Comparison of ENCODE assay signal across 1 cellular context in the genomic region with DNA sequence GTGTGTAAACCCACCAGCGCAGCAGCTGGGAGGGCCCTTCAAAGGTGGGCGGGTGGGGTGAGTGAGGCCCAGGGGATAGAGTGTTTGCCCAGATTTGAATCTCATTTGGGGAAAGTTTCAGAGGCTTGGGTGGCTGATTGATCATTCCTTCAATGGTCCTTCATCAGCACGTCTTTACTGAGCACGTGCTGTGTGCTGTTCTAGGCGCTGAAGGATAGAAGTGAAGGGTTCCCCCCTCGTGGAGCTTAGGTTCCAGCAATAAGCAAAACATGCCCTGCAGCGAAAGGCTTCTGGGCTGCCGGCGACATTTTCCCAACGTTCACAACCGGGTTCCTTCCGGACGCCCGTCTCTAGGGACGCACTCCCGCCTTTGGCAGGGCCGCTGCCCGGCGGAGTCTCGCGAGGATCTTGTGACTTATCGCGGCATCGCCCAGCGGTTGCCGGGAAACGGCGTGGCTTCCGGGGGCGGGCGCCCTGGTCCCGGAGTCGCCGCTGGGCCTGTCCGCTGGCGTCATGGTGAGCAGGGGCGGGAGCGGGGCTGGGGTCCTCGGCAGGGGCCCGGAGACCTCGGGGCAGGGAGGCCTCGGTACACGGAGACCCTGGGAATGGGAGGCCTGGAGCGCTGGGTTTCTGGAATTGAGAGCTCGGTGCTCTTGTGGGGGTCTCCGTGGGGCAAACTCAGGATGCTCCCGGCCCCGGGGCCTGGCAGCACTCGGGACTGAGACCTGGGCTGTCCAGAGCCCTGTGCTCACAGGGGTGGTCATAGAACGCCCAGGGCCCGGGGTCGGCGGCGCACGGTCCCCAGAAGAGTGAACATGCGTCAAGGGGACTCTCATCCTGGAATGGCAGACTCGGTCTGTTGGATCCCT.
A peak's percentile ranks its signal among the peaks of the same experiment; 100 is the strongest.
TF ChIP-seq lines count a peak whose summit lies in the region.

No MANE protein-coding gene starts in this region.

TF ChIP-seq in HepG2, 621 proteins besides CTCF, POLR2A, EP300 and RAD21 (continued from another document and continues in another):
- TF ChIP-seq ATF6 (CRISPR knock-in tag; conservative IDR thresholded peaks at IDR 0.05) = 0 out of 2 replicates have a peak, but pooled peaks have one; percentile 49
- peak; percentile 86; the same call in 1 of the 2 replicates for TF ChIP-seq SNAPC5 (CRISPR knock-in tag; IDR thresholded peaks at IDR 0.05; ENCODE audit: borderline replicate concordance)
- TF ChIP-seq MAF1 (CRISPR knock-in tag; IDR thresholded peaks at IDR 0.05; ENCODE audit: borderline replicate concordance) = 0 out of 2 replicates have a peak, but pooled peaks have one; percentile 57
- TF ChIP-seq TEF (CRISPR knock-in tag; IDR thresholded peaks at IDR 0.05) = 0 out of 2 replicates have a peak, but pooled peaks have one; percentile 15
- peak; percentile 38; the same call in 1 of the 2 replicates for TF ChIP-seq BORCS8-MEF2B (CRISPR knock-in tag; IDR thresholded peaks at IDR 0.05)
- TF ChIP-seq, protein P1, sequence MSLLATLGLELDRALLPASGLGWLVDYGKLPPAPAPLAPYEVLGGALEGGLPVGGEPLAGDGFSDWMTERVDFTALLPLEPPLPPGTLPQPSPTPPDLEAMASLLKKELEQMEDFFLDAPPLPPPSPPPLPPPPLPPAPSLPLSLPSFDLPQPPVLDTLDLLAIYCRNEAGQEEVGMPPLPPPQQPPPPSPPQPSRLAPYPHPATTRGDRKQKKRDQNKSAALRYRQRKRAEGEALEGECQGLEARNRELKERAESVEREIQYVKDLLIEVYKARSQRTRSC (CRISPR knock-in tag; IDR thresholded peaks at IDR 0.05; ENCODE audit: low read depth) = 0 out of 2 replicates have a peak, but pooled peaks have one; percentile 69
- TF ChIP-seq HNRNPLL (IDR thresholded peaks at IDR 0.05; ENCODE audit: low read depth, low read length, poor library complexity, severe bottlenecking) = peak; percentile 75
- peak; percentile 92 for TF ChIP-seq RFX3 (CRISPR knock-in tag; IDR thresholded peaks at IDR 0.05)
- peak; percentile 42; the same call in 1 of the 2 replicates for TF ChIP-seq FOXA3 (CRISPR knock-in tag; IDR thresholded peaks at IDR 0.05)
- TF ChIP-seq ZNF616 (CRISPR knock-in tag; IDR thresholded peaks at IDR 0.05; ENCODE audit: low read depth) = no peak
- TF ChIP-seq ATF4 (CRISPR knock-in tag; IDR thresholded peaks at IDR 0.05) = peak in 1 of 2 experiments; percentile 64; a peak in 2 of 4 replicates
- peak; percentile 48; the same call in 1 of the 2 replicates for TF ChIP-seq ZMYM4 (CRISPR knock-in tag; IDR thresholded peaks at IDR 0.05)
- TF ChIP-seq CAMTA2 (CRISPR knock-in tag; IDR thresholded peaks at IDR 0.05; ENCODE audit: borderline replicate concordance) = 0 out of 2 replicates have a peak, but pooled peaks have one; percentile 20
- peak; percentile 81; the same call in 1 of the 2 replicates for TF ChIP-seq TGIF2 (CRISPR knock-in tag; IDR thresholded peaks at IDR 0.05)
- TF ChIP-seq, protein P2, sequence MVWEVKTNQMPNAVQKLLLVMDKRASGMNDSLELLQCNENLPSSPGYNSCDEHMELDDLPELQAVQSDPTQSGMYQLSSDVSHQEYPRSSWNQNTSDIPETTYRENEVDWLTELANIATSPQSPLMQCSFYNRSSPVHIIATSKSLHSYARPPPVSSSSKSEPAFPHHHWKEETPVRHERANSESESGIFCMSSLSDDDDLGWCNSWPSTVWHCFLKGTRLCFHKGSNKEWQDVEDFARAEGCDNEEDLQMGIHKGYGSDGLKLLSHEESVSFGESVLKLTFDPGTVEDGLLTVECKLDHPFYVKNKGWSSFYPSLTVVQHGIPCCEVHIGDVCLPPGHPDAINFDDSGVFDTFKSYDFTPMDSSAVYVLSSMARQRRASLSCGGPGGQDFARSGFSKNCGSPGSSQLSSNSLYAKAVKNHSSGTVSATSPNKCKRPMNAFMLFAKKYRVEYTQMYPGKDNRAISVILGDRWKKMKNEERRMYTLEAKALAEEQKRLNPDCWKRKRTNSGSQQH (CRISPR knock-in tag; IDR thresholded peaks at IDR 0.05; ENCODE audit: low read depth) = peak; percentile 70
- 0 out of 2 replicates have a peak, but pooled peaks have one; percentile 76 for TF ChIP-seq AHR (CRISPR knock-in tag; IDR thresholded peaks at IDR 0.05)
- TF ChIP-seq GPN1 (CRISPR knock-in tag; IDR thresholded peaks at IDR 0.05; ENCODE audit: borderline replicate concordance) = peak; percentile 73; the same call in 1 of the 2 replicates
- TF ChIP-seq TSC22D2 (CRISPR knock-in tag; IDR thresholded peaks at IDR 0.05; ENCODE audit: borderline replicate concordance) = peak; percentile 91; the same call in 1 of the 2 replicates
- TF ChIP-seq, protein P3, sequence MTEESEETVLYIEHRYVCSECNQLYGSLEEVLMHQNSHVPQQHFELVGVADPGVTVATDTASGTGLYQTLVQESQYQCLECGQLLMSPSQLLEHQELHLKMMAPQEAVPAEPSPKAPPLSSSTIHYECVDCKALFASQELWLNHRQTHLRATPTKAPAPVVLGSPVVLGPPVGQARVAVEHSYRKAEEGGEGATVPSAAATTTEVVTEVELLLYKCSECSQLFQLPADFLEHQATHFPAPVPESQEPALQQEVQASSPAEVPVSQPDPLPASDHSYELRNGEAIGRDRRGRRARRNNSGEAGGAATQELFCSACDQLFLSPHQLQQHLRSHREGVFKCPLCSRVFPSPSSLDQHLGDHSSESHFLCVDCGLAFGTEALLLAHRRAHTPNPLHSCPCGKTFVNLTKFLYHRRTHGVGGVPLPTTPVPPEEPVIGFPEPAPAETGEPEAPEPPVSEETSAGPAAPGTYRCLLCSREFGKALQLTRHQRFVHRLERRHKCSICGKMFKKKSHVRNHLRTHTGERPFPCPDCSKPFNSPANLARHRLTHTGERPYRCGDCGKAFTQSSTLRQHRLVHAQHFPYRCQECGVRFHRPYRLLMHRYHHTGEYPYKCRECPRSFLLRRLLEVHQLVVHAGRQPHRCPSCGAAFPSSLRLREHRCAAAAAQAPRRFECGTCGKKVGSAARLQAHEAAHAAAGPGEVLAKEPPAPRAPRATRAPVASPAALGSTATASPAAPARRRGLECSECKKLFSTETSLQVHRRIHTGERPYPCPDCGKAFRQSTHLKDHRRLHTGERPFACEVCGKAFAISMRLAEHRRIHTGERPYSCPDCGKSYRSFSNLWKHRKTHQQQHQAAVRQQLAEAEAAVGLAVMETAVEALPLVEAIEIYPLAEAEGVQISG (CRISPR knock-in tag; IDR thresholded peaks at IDR 0.05) = peak; percentile 90
- TF ChIP-seq NFYC (CRISPR knock-in tag; IDR thresholded peaks at IDR 0.05) = no peak
- TF ChIP-seq CBX5 (CRISPR knock-in tag; IDR thresholded peaks at IDR 0.05; ENCODE audit: borderline replicate concordance) = peak; percentile 38; the same call in 1 of the 2 replicates
- peak; percentile 77 for TF ChIP-seq ARNTL (CRISPR knock-in tag; IDR thresholded peaks at IDR 0.05)
- peak; percentile 56 for TF ChIP-seq ASH2L (IDR thresholded peaks at IDR 0.05; ENCODE audit: insufficient read length, low read depth, low read length)
- 0 out of 2 replicates have a peak, but pooled peaks have one; percentile 19 for TF ChIP-seq ZNF44 (CRISPR knock-in tag; IDR thresholded peaks at IDR 0.05)
- no peak for TF ChIP-seq ZNF234 (CRISPR knock-in tag; conservative IDR thresholded peaks at IDR 0.05)
- TF ChIP-seq POLR2AphosphoS5 (IDR thresholded peaks at IDR 0.05; ENCODE audit: low read depth, low read length) = peak; percentile 77
- 0 out of 2 replicates have a peak, but pooled peaks have one; percentile 46 for TF ChIP-seq ZFP62 (CRISPR knock-in tag; IDR thresholded peaks at IDR 0.05)
- TF ChIP-seq MBD4 (IDR thresholded peaks at IDR 0.05; ENCODE audit: borderline replicate concordance, low read length) = no peak
- TF ChIP-seq MTF1 (CRISPR knock-in tag; IDR thresholded peaks at IDR 0.05) = no peak
- TF ChIP-seq FOXA1 (IDR thresholded peaks at IDR 0.05) = no peak
- TF ChIP-seq FOXA1 (CRISPR knock-in tag; IDR thresholded peaks at IDR 0.05) = 0 out of 2 replicates have a peak, but pooled peaks have one; percentile 17
- peak; percentile 61; the same call in 1 of the 2 replicates for TF ChIP-seq ZBTB26 (CRISPR knock-in tag; IDR thresholded peaks at IDR 0.05; ENCODE audit: borderline replicate concordance)
- TF ChIP-seq FOXK1 (CRISPR knock-in tag; IDR thresholded peaks at IDR 0.05; ENCODE audit: borderline replicate concordance, low read depth) = peak; percentile 55; the same call in 1 of the 2 replicates
- peak; percentile 77; the same call in 1 of the 2 replicates for TF ChIP-seq GMEB1 (CRISPR knock-in tag; IDR thresholded peaks at IDR 0.05; ENCODE audit: borderline replicate concordance)
- TF ChIP-seq, protein P4, sequence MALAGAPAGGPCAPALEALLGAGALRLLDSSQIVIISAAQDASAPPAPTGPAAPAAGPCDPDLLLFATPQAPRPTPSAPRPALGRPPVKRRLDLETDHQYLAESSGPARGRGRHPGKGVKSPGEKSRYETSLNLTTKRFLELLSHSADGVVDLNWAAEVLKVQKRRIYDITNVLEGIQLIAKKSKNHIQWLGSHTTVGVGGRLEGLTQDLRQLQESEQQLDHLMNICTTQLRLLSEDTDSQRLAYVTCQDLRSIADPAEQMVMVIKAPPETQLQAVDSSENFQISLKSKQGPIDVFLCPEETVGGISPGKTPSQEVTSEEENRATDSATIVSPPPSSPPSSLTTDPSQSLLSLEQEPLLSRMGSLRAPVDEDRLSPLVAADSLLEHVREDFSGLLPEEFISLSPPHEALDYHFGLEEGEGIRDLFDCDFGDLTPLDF (CRISPR knock-in tag; IDR thresholded peaks at IDR 0.05) = peak; percentile 91
- TF ChIP-seq ZNF781 (CRISPR knock-in tag; IDR thresholded peaks at IDR 0.05; ENCODE audit: borderline replicate concordance, not compliant biosample characterization) = peak; percentile 65
- TF ChIP-seq, protein P5, sequence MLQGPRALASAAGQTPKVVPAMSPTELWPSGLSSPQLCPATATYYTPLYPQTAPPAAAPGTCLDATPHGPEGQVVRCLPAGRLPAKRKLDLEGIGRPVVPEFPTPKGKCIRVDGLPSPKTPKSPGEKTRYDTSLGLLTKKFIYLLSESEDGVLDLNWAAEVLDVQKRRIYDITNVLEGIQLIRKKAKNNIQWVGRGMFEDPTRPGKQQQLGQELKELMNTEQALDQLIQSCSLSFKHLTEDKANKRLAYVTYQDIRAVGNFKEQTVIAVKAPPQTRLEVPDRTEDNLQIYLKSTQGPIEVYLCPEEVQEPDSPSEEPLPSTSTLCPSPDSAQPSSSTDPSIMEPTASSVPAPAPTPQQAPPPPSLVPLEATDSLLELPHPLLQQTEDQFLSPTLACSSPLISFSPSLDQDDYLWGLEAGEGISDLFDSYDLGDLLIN (CRISPR knock-in tag; IDR thresholded peaks at IDR 0.05; ENCODE audit: borderline replicate concordance) = peak; percentile 69; the same call in 1 of the 2 replicates
- peak; percentile 19; the same call in 1 of the 2 replicates for TF ChIP-seq ZNF839 (CRISPR knock-in tag; IDR thresholded peaks at IDR 0.05; ENCODE audit: borderline replicate concordance)
- TF ChIP-seq ZNF703 (CRISPR knock-in tag; IDR thresholded peaks at IDR 0.05; ENCODE audit: borderline replicate concordance) = no peak; the same call in 1 of the 2 replicates
